17 cellular contexts compared by ENCODE assay signal in the genomic region with DNA sequence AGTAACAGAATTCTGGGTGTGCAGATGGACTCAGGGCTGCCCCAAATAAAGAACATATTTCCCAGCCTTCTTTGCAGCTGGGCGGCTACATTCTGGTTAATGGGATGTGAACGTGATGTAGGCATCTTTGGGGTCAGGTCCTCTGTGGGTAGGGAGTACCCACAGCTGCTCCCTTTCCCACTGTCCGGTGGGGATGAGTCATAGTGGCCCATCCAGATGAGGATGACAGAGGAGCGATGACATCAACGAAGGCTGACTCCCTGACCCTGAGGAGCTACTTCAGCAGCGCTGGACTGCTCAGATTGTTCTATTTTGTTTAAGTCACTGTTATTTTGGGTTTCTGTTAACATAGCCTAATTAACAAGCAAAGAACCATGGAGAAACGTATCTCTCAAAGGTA. TPM values are rescaled to one million over a fixed set of nuclear protein-coding genes. Genes with fewer than 3 reads are reported as not detected.
DNase-seq lines count a peak whose midpoint lies in the region; ATAC-seq and TF ChIP-seq lines count a peak whose summit lies in the region.
"Had no signal": no experiment of that assay in that cellular context is flagged by ENCODE, and none has a peak within 500 bp of the region (broad histone marks: within the 10 kb centered on the region; RNA-seq: fewer than 3 reads in every experiment).

No MANE protein-coding gene starts in this region.

- CTCF ChIA-PET in activated CD4-positive, alpha-beta memory T cell treated with anti-CD3 and anti-CD28 coated beads for 36 hours (lab: Charles Lee) = no interaction called here

- H3K4me1 Mint-ChIP-seq in natural killer cell treated with Interleukin-12 subunit alpha and Interleukin-12 subunit beta and Interleukin-15 and Interleukin-18, amount 100 ng/mL, for 72 hours (ENCODE audit: low read depth in 2 of 2) = no peaks in the 10 kb centered on the region
- no peaks in the 10 kb centered on the region for H3K4me1 Mint-ChIP-seq in natural killer cell
- no peaks in the 10 kb centered on the region for H3K4me1 Mint-ChIP-seq in activated CD4-positive, alpha-beta memory T cell treated with anti-CD3 and anti-CD28 coated beads for 36 hours (ENCODE audit: low read depth)
- H3K4me1 Mint-ChIP-seq: neural crest cell had no signal

- DNase-seq in natural killer cell treated with Interleukin-12 subunit alpha and Interleukin-12 subunit beta and Interleukin-15 and Interleukin-18, amount 100 ng/mL, for 72 hours (ENCODE audit: low spot score) = peak; percentile 51
- DNase-seq in natural killer cell (no peak), astrocyte of the hippocampus (ENCODE audit: low read depth, low spot score) (peak; percentile 17), hepatic stellate cell (ENCODE audit: low spot score) (peak; percentile 69), AML-193 (lab: John Stamatoyannopoulos, UW) (no peak), H7 (no peak)
- DNase-seq in activated CD4-positive, alpha-beta memory T cell treated with anti-CD3 and anti-CD28 coated beads for 36 hours = no peak
- DNase-seq: activated T-cell treated with anti-CD3 and anti-CD28 coated beads, Interleukin-2, amount 50 U/mL, for 24 hours; Calu3; erythroblast; NCI-H1930; NCI-H526 treated with DMSO at 0.1 percent for 48 hours; stimulated activated naive CD4-positive, alpha-beta T cell treated with Interleukin-2 at 50 U/mL for 16 hours had no signal

- H3K36me3 Mint-ChIP-seq in natural killer cell treated with Interleukin-12 subunit alpha and Interleukin-12 subunit beta and Interleukin-15 and Interleukin-18, amount 100 ng/mL, for 72 hours = no peaks in the 10 kb centered on the region
- no peaks in the 10 kb centered on the region for H3K36me3 Mint-ChIP-seq in natural killer cell
- no peaks in the 10 kb centered on the region for H3K36me3 Mint-ChIP-seq in activated CD4-positive, alpha-beta memory T cell treated with anti-CD3 and anti-CD28 coated beads for 36 hours

- H3K9me3 Mint-ChIP-seq in natural killer cell treated with Interleukin-12 subunit alpha and Interleukin-12 subunit beta and Interleukin-15 and Interleukin-18, amount 100 ng/mL, for 72 hours = no peaks in the 10 kb centered on the region
- no peaks in the 10 kb centered on the region for H3K9me3 Mint-ChIP-seq in natural killer cell
- no peaks in the 10 kb centered on the region for H3K9me3 Mint-ChIP-seq in activated CD4-positive, alpha-beta memory T cell treated with anti-CD3 and anti-CD28 coated beads for 36 hours
- H3K9me3 Mint-ChIP-seq: activated T-cell treated with anti-CD3 and anti-CD28 coated beads, Interleukin-2, amount 50 U/mL, for 24 hours; neural crest cell; T-helper 1 cell treated with Interleukin-12 subunit alpha and Interleukin-12 subunit beta and Interleukin-4 antibody, amounts not matched to agents 30 μg/mL and 1 μg/mL, for 36 hours had no signal

- H3K36me3 ChIP-seq in H7 (replicated peaks; ENCODE audit: control insufficient read depth, insufficient read depth, low read length) = no peaks in the 10 kb centered on the region; the same call in 1 of the 2 replicates

- no peak for TF ChIP-seq CTCF in natural killer cell (IDR thresholded peaks at IDR 0.05)

- H3K4me3 Mint-ChIP-seq in natural killer cell treated with Interleukin-12 subunit alpha and Interleukin-12 subunit beta and Interleukin-15 and Interleukin-18, amount 100 ng/mL, for 72 hours = no peak overlapping the region
- H3K4me3 Mint-ChIP-seq in natural killer cell = no peak overlapping the region
- no peak overlapping the region for H3K4me3 Mint-ChIP-seq in activated CD4-positive, alpha-beta memory T cell treated with anti-CD3 and anti-CD28 coated beads for 36 hours
- H3K4me3 Mint-ChIP-seq: activated T-cell treated with anti-CD3 and anti-CD28 coated beads, Interleukin-2, amount 50 U/mL, for 24 hours; neural crest cell; T-helper 1 cell treated with Interleukin-12 subunit alpha and Interleukin-12 subunit beta and Interleukin-4 antibody, amounts not matched to agents 30 μg/mL and 1 μg/mL, for 36 hours had no signal

- POLR2A ChIA-PET in activated CD4-positive, alpha-beta memory T cell treated with anti-CD3 and anti-CD28 coated beads for 36 hours (lab: Charles Lee) = no interaction called here

- intact Hi-C loops in natural killer cell (cut with micrococcal nuclease) = no loop called here
- intact Hi-C loops in activated CD4-positive, alpha-beta memory T cell treated with anti-CD3 and anti-CD28 coated beads for 36 hours (cut with micrococcal nuclease) = no loop called here

- no peaks in the 10 kb centered on the region for H3K27me3 ChIP-seq in H7 (ENCODE audit: control insufficient read depth, insufficient read depth, low read length)

- no peak overlapping the region for H3K27ac Mint-ChIP-seq in natural killer cell treated with Interleukin-12 subunit alpha and Interleukin-12 subunit beta and Interleukin-15 and Interleukin-18, amount 100 ng/mL, for 72 hours
- H3K27ac Mint-ChIP-seq in natural killer cell = no peak overlapping the region
- H3K27ac Mint-ChIP-seq in activated CD4-positive, alpha-beta memory T cell treated with anti-CD3 and anti-CD28 coated beads for 36 hours = no peak overlapping the region
- H3K27ac Mint-ChIP-seq: activated T-cell treated with anti-CD3 and anti-CD28 coated beads, Interleukin-2, amount 50 U/mL, for 24 hours; T-helper 1 cell treated with Interleukin-12 subunit alpha and Interleukin-12 subunit beta and Interleukin-4 antibody, amounts not matched to agents 30 μg/mL and 1 μg/mL, for 36 hours had no signal

- peaks cover 13 to 29% of the 10 kb centered on the region in 2 donors for H3K27me3 Mint-ChIP-seq in natural killer cell treated with Interleukin-12 subunit alpha and Interleukin-12 subunit beta and Interleukin-15 and Interleukin-18, amount 100 ng/mL, for 72 hours
- H3K27me3 Mint-ChIP-seq in natural killer cell (ENCODE audit: low read depth in 2 of 2) = peaks cover 8 to 14% of the 10 kb centered on the region in 2 donors
- no peaks in the 10 kb centered on the region for H3K27me3 Mint-ChIP-seq in activated CD4-positive, alpha-beta memory T cell treated with anti-CD3 and anti-CD28 coated beads for 36 hours
- H3K27me3 Mint-ChIP-seq: activated T-cell treated with anti-CD3 and anti-CD28 coated beads, Interleukin-2, amount 50 U/mL, for 24 hours had no signal

- no peak for ATAC-seq in natural killer cell treated with Interleukin-12 subunit alpha and Interleukin-12 subunit beta and Interleukin-15 and Interleukin-18, amount 100 ng/mL, for 72 hours
- ATAC-seq in natural killer cell = no peak
- no peak for ATAC-seq in GM21423 (IDR thresholded peaks at IDR 0.05; ENCODE audit: unreplicated experiment)

- no peak overlapping the region for H3K4me3 ChIP-seq in H7 (ENCODE audit: insufficient read depth, low read depth, low read length)
- H3K4me3 ChIP-seq: skin epidermis had no signal

RNA-seq across cellular contexts. Expression of a gene that starts 38.0 kb away (rescaled TPM):
- 10 to 100 TPM; 81.4 to 84.5 TPM for total RNA-seq in natural killer cell treated with Interleukin-12 subunit alpha and Interleukin-12 subunit beta and Interleukin-15 and Interleukin-18, amount 100 ng/mL, for 72 hours
- total RNA-seq in natural killer cell = 10 to 100 TPM; 19.8 to 26.4 (median 22.4) TPM
- 26.5 and 27.7 TPM in 2 replicates for total RNA-seq in H7 (2014; rRNA removed; shearing (Covaris generic))
- 10 to 100 TPM; 65.7 to 66.7 TPM for total RNA-seq in activated CD4-positive, alpha-beta memory T cell treated with anti-CD3 and anti-CD28 coated beads for 36 hours

RNA-seq across cellular contexts. Expression of a gene that starts 52.0 kb away (rescaled TPM):
- total RNA-seq in natural killer cell treated with Interleukin-12 subunit alpha and Interleukin-12 subunit beta and Interleukin-15 and Interleukin-18, amount 100 ng/mL, for 72 hours = under 1 TPM; 0.21 to 0.81 TPM
- 1 to 10 TPM; 1.4 to 2.7 (median 1.6) TPM for total RNA-seq in natural killer cell
- total RNA-seq in H7 (2014; rRNA removed; shearing (Covaris generic)) = 1.2 and 2.4 TPM in 2 replicates
- total RNA-seq in activated CD4-positive, alpha-beta memory T cell treated with anti-CD3 and anti-CD28 coated beads for 36 hours = 1 to 10 TPM; 2.7 to 3.9 TPM

Comparison
In these comparisons a context has a peak if more than half of its experiments do, and no peak if none do; other contexts are left out.
1. DNase-seq: peak in natural killer cell treated with Interleukin-12 subunit alpha and Interleukin-12 subunit beta and Interleukin-15 and Interleukin-18, amount 100 ng/mL, for 72 hours (single experiment), astrocyte of the hippocampus (single experiment) and hepatic stellate cell (single experiment); none in natural killer cell (single experiment), AML-193 (0 of 2), H7 (single experiment) and activated CD4-positive, alpha-beta memory T cell treated with anti-CD3 and anti-CD28 coated beads for 36 hours (single experiment).